Comparison of ENCODE assay signal across 23 cellular contexts in genomic region chr3:43023766-43024165, GRCh38. TPM values are rescaled to one million over a fixed set of nuclear protein-coding genes. Genes with fewer than 3 reads are reported as not detected.
DNase-seq lines count a peak whose midpoint lies in the region; ATAC-seq and TF ChIP-seq lines count a peak whose summit lies in the region.
"Had no signal": no experiment of that assay in that cellular context is flagged by ENCODE, and none has a peak within 500 bp of the region (broad histone marks: within the 10 kb centered on the region; RNA-seq: fewer than 3 reads in every experiment).

No MANE protein-coding gene starts in this region.

- peak overlapping the region in 1 of 2 experiments; percentile 51; a peak in 2 of 4 replicates for H3K4me3 ChIP-seq in DND-41 (ENCODE audit: low read depth in 1 of 2, low read length in 2 of 2)
- peak overlapping the region; percentile 33 for H3K4me3 ChIP-seq in naive thymus-derived CD4-positive, alpha-beta T cell (ENCODE audit: low read length)
- H3K4me3 ChIP-seq: cardiac muscle cell, neural progenitor cell, prostate gland had no signal

- peak overlapping the region; percentile 80 for H3K4me2 ChIP-seq in DND-41 (ENCODE audit: insufficient read depth, low read length)
- H3K4me2 ChIP-seq: neural progenitor cell had no signal

- H3K9me3 Mint-ChIP-seq in activated CD4-positive, alpha-beta T cell treated with anti-CD3 and anti-CD28 coated beads, Interleukin-2, amount 10 ng/mL, durations not matched to agents 24 days and 14 days = no peaks in the 10 kb centered on the region
- H3K9me3 Mint-ChIP-seq in activated T-helper 17 cell treated with anti-CD3 and anti-CD28 coated beads, Interleukin-2, amount 50 U/mL, for 72 hours = no peaks in the 10 kb centered on the region
- H3K9me3 Mint-ChIP-seq in naive thymus-derived CD4-positive, alpha-beta T cell = peaks cover 0 to 24% (median 6%) of the 10 kb centered on the region in 11 donors
- H3K9me3 Mint-ChIP-seq: neural progenitor cell had no signal

- H3K27ac Mint-ChIP-seq in activated CD4-positive, alpha-beta T cell treated with anti-CD3 and anti-CD28 coated beads, Interleukin-2, amount 10 ng/mL, durations not matched to agents 24 days and 14 days = peak overlapping the region; percentile 14
- H3K27ac Mint-ChIP-seq in activated T-helper 17 cell treated with anti-CD3 and anti-CD28 coated beads, Interleukin-2, amount 50 U/mL, for 72 hours = peak overlapping the region; percentile 61
- peak overlapping the region in 8 of 9 donors; percentile 51 to 97 (median 92) for H3K27ac Mint-ChIP-seq in naive thymus-derived CD4-positive, alpha-beta T cell
- H3K27ac Mint-ChIP-seq: mesothelial cell of epicardium, neural progenitor cell had no signal

- intact Hi-C loops in activated CD4-positive, alpha-beta T cell treated with anti-CD3 and anti-CD28 coated beads, Interleukin-2, amount 10 ng/mL, durations not matched to agents 24 days and 14 days (cut with micrococcal nuclease) = no loop called here
- intact Hi-C loops in naive thymus-derived CD4-positive, alpha-beta T cell (cut with micrococcal nuclease) = loop anchor here in 1 of 2 donors (1.0 to 10.0 kb wide), 7 partner anchors 7 to 171 kb away; partner anchors contain the start of genes GASK1A and POMGNT2

- H3K4me1 ChIP-seq in DND-41 (ENCODE audit: insufficient read depth, low read length) = peaks cover 61% of the 10 kb centered on the region
- peaks cover 55 to 73% of the 10 kb centered on the region in 2 donors for H3K4me1 ChIP-seq in naive thymus-derived CD4-positive, alpha-beta T cell (ENCODE audit: control insufficient read depth in 2 of 2, insufficient read depth in 2 of 2, low read length in 2 of 2)
- H3K4me1 ChIP-seq: BE2C, prostate gland had no signal

- H3K4me3 Mint-ChIP-seq in activated CD4-positive, alpha-beta T cell treated with anti-CD3 and anti-CD28 coated beads, Interleukin-2, amount 10 ng/mL, durations not matched to agents 24 days and 14 days = peak overlapping the region; percentile 57
- peak overlapping the region; percentile 61 for H3K4me3 Mint-ChIP-seq in activated T-helper 17 cell treated with anti-CD3 and anti-CD28 coated beads, Interleukin-2, amount 50 U/mL, for 72 hours
- peak overlapping the region; percentile 68 to 86 (median 82) for H3K4me3 Mint-ChIP-seq in naive thymus-derived CD4-positive, alpha-beta T cell
- H3K4me3 Mint-ChIP-seq: mesothelial cell of epicardium, neural progenitor cell had no signal

- DNase-seq in activated CD4-positive, alpha-beta T cell treated with anti-CD3 and anti-CD28 coated beads, Interleukin-2, amount 10 ng/mL, durations not matched to agents 24 days and 14 days = no peak
- no peak for DNase-seq in activated CD4-positive, alpha-beta T cell treated with anti-CD3 and anti-CD28 coated beads, Interleukin-2, amount 50 U/mL, for 4 hours
- peak; percentile 54 for DNase-seq in DND-41
- no peak for DNase-seq in naive thymus-derived CD4-positive, alpha-beta T cell
- no peak for DNase-seq in NCI-H1048 (lab: John Stamatoyannopoulos, UW)
- no peak for DNase-seq in NCI-H2029 treated with DMSO at 0.1 percent for 48 hours (lab: John Stamatoyannopoulos, UW)
- DNase-seq in kidney glomerular epithelial cell (lab: John Stamatoyannopoulos, UW) = no peak
- DNase-seq: activated CD4-positive, CD25-positive, alpha-beta regulatory T cell treated with anti-CD3 and anti-CD28 coated beads, Interleukin-2, amount 50 U/mL, for 72 hours; amniotic stem cell; BE2C; DMS153; HCEC 1CT; NCI-H187 treated with DMSO at 0.1 percent for 48 hours; NCI-H345 had no signal

- H3K9me3 ChIP-seq in DND-41 (ENCODE audit: insufficient read depth, low read length, severe bottlenecking) = peaks cover 4% of the 10 kb centered on the region
- peaks cover 0 to 13% (median 0%) of the 10 kb centered on the region in 3 experiments for H3K9me3 ChIP-seq in naive thymus-derived CD4-positive, alpha-beta T cell (ENCODE audit: control insufficient read depth in 2 of 3, low read length in 3 of 3)
- H3K9me3 ChIP-seq: BE2C, prostate gland had no signal

- no peaks in the 10 kb centered on the region for H3K79me2 ChIP-seq in DND-41 (ENCODE audit: insufficient read depth, low read length)

- peak overlapping the region; percentile 83 for H3K27ac ChIP-seq in DND-41 (ENCODE audit: low read length)
- H3K27ac ChIP-seq in naive thymus-derived CD4-positive, alpha-beta T cell (ENCODE audit: low read depth, low read length) = peak overlapping the region; percentile 70
- H3K27ac ChIP-seq: cardiac muscle cell, neural progenitor cell, prostate gland had no signal

- H3K27me3 ChIP-seq in DND-41 (ENCODE audit: insufficient read depth, low read length, poor library complexity) = no peaks in the 10 kb centered on the region
- no peaks in the 10 kb centered on the region for H3K27me3 ChIP-seq in naive thymus-derived CD4-positive, alpha-beta T cell (ENCODE audit: control insufficient read depth in 2 of 2, insufficient read depth in 2 of 2, low read length in 2 of 2)
- H3K27me3 ChIP-seq: BE2C, cardiac muscle cell, neural progenitor cell had no signal

- no peaks in the 10 kb centered on the region for H3K36me3 ChIP-seq in DND-41 (ENCODE audit: insufficient read depth, low read length)
- no peaks in the 10 kb centered on the region for H3K36me3 ChIP-seq in naive thymus-derived CD4-positive, alpha-beta T cell (ENCODE audit: control insufficient read depth in 2 of 3, insufficient read depth in 3 of 3, low read length in 3 of 3)
- H3K36me3 ChIP-seq: BE2C, cardiac muscle cell, neural progenitor cell, prostate gland had no signal

- ATAC-seq in DND-41 (ENCODE audit: insufficient read depth, low read depth) = peak; percentile 52
- peak; percentile 33 for ATAC-seq in activated T-helper 17 cell treated with anti-CD3 and anti-CD28 coated beads, Interleukin-2, amount 50 U/mL, for 72 hours (replicated peaks)
- peak; percentile 24 for ATAC-seq in naive thymus-derived CD4-positive, alpha-beta T cell
- ATAC-seq: Panc1 had no signal

- peak overlapping the region; percentile 59 for H3K9ac ChIP-seq in DND-41 (ENCODE audit: low read depth, low read length)
- H3K9ac ChIP-seq: neural progenitor cell had no signal

- peaks cover 9% of the 10 kb centered on the region for H3K27me3 Mint-ChIP-seq in activated CD4-positive, alpha-beta T cell treated with anti-CD3 and anti-CD28 coated beads, Interleukin-2, amount 10 ng/mL, durations not matched to agents 24 days and 14 days
- no peaks in the 10 kb centered on the region for H3K27me3 Mint-ChIP-seq in activated T-helper 17 cell treated with anti-CD3 and anti-CD28 coated beads, Interleukin-2, amount 50 U/mL, for 72 hours
- peaks cover 0 to 11% (median 0%) of the 10 kb centered on the region in 5 donors for H3K27me3 Mint-ChIP-seq in naive thymus-derived CD4-positive, alpha-beta T cell

- no peaks in the 10 kb centered on the region for H4K20me1 ChIP-seq in DND-41 (ENCODE audit: insufficient read depth, low read length)

- POLR2A ChIA-PET in naive thymus-derived CD4-positive, alpha-beta T cell (lab: Charles Lee) = interaction anchor here (0.6 to 2.0 kb wide), 12 partner anchors 9 to 272 kb away, joined by 3 to 9 read pairs (median 4); no protein-coding TSS in a partner anchor

- H2AFZ ChIP-seq in DND-41 (ENCODE audit: low read depth, low read length) = peak overlapping the region; percentile 60
- H2AFZ ChIP-seq: neural progenitor cell had no signal

- H3K36me3 Mint-ChIP-seq in activated CD4-positive, alpha-beta T cell treated with anti-CD3 and anti-CD28 coated beads, Interleukin-2, amount 10 ng/mL, durations not matched to agents 24 days and 14 days (ENCODE audit: low read depth) = no peaks in the 10 kb centered on the region
- no peaks in the 10 kb centered on the region for H3K36me3 Mint-ChIP-seq in activated T-helper 17 cell treated with anti-CD3 and anti-CD28 coated beads, Interleukin-2, amount 50 U/mL, for 72 hours (ENCODE audit: low read depth)
- H3K36me3 Mint-ChIP-seq in naive thymus-derived CD4-positive, alpha-beta T cell = peaks cover 0 to 4% (median 0%) of the 10 kb centered on the region in 5 donors
- H3K36me3 Mint-ChIP-seq: mesothelial cell of epicardium, neural progenitor cell had no signal

- CTCF ChIA-PET in naive thymus-derived CD4-positive, alpha-beta T cell (lab: Charles Lee) = interaction anchor here (0.5 to 1.2 kb wide), 6 partner anchors 60 to 479 kb away, joined by 3 to 8 read pairs (median 5); no protein-coding TSS in a partner anchor

- peaks cover 26% of the 10 kb centered on the region for H3K4me1 Mint-ChIP-seq in activated CD4-positive, alpha-beta T cell treated with anti-CD3 and anti-CD28 coated beads, Interleukin-2, amount 10 ng/mL, durations not matched to agents 24 days and 14 days
- H3K4me1 Mint-ChIP-seq in activated T-helper 17 cell treated with anti-CD3 and anti-CD28 coated beads, Interleukin-2, amount 50 U/mL, for 72 hours = peaks cover 37% of the 10 kb centered on the region
- peaks cover 8 to 90% (median 60%) of the 10 kb centered on the region in 7 donors for H3K4me1 Mint-ChIP-seq in naive thymus-derived CD4-positive, alpha-beta T cell

- TF ChIP-seq CTCF in DND-41 (IDR thresholded peaks at IDR 0.05; ENCODE audit: borderline replicate concordance, extremely low read depth, low read length, poor library complexity, severe bottlenecking) = no peak

RNA-seq across cellular contexts. Expression of gene GASK1A, which starts 44.7 kb away (rescaled TPM):
- not detected in 2 replicates for total RNA-seq in activated CD4-positive, alpha-beta T cell treated with anti-CD3 and anti-CD28 coated beads, Interleukin-2, amount 10 ng/mL, durations not matched to agents 24 days and 14 days
- not detected for total RNA-seq in activated T-helper 17 cell treated with anti-CD3 and anti-CD28 coated beads, Interleukin-2, amount 50 U/mL, for 72 hours
- under 1 TPM in 2 of 5 experiments, not detected in 3; 0.20 to 0.24 TPM for total RNA-seq in naive thymus-derived CD4-positive, alpha-beta T cell
- under 1 TPM in 1 of 2 donors, not detected in 1; 0.21 TPM for polyA plus RNA-seq in naive thymus-derived CD4-positive, alpha-beta T cell
- total RNA-seq: glomerular endothelial cell, MCF 10A, SK-MEL-5 had no signal

Comparison
In these comparisons a context has a peak if more than half of its experiments do, and no peak if none do; other contexts are left out.
1. H3K27ac Mint-ChIP-seq: peak in every context shown above with its lines; median percentile 92 in naive thymus-derived CD4-positive, alpha-beta T cell; 61 in activated T-helper 17 cell treated with anti-CD3 and anti-CD28 coated beads, Interleukin-2, amount 50 U/mL, for 72 hours; 14 in activated CD4-positive, alpha-beta T cell treated with anti-CD3 and anti-CD28 coated beads, Interleukin-2, amount 10 ng/mL, durations not matched to agents 24 days and 14 days.